7 cellular contexts compared by ENCODE assay signal in genomic region chr4:81844717-81845116, GRCh38.
DNase-seq lines count a peak whose midpoint lies in the region; ATAC-seq, FAIRE-seq and TF ChIP-seq lines count a peak whose summit lies in the region.

No MANE protein-coding gene starts in this region.

- FAIRE-seq in K562 (lab: Jason Lieb, UNC): peak; percentile 89

- 0% methylated on average over 3 of the region's 3 CpGs for WGBS in K562 (ENCODE audit: insufficient coverage, low coverage, missing lambda C conversion rate)
- WGBS in iPS DF 6.9 (ENCODE audit: insufficient coverage, insufficient read length): no CpG with 5 or more reads among the region's 3 CpGs
- 0 to 1% (median 1%) methylated on average over 3 of the region's 3 CpGs for WGBS in spleen, 5 donors

- no peak for TF ChIP-seq EP300 in K562 (IDR thresholded peaks at IDR 0.05; ENCODE audit: low read length)

- peak; percentile 91 to 92 for TF ChIP-seq RAD21 in K562 (CRISPR knock-in tag; conservative IDR thresholded peaks at IDR 0.05 in 1 of 2, IDR thresholded peaks at IDR 0.05 in 1 of 2)

- H3K4me1 ChIP-seq in K562 (replicated peaks in 1 of 2; ENCODE audit: control insufficient read depth in 2 of 2, insufficient read depth in 2 of 2, low read length in 2 of 2): peaks cover 0 to 11% of the 10 kb centered on the region in 2 experiments; a peak in 2 of 5 replicates
- H3K4me1 ChIP-seq in iPS DF 6.9 (ENCODE audit: control insufficient read depth, insufficient read depth, low read length): no peaks in the 10 kb centered on the region
- H3K4me1 ChIP-seq in spleen: peaks cover 0 to 7% (median 0%) of the 10 kb centered on the region in 6 donors

- H4K20me1 ChIP-seq in K562 (replicated peaks; ENCODE audit: control insufficient read depth, insufficient read depth, low read length): no peaks in the 10 kb centered on the region

- BruUV-seq in K562 (replicated peaks; lab: Mats Ljungman, UMichigan): no TSS peak

- H3K9me3 ChIP-seq in K562 (replicated peaks; ENCODE audit: control insufficient read depth, insufficient read depth, low read depth, low read length) (no peaks in the 10 kb centered on the region), iPS DF 6.9 (ENCODE audit: control insufficient read depth, insufficient read depth, low read length) (no peaks in the 10 kb centered on the region), spleen (no peaks in the 10 kb centered on the region)

- intact Hi-C loops in K562 (cut with micrococcal nuclease): loop anchor here (1.0 kb wide), 4 partner anchors 129 to 438 kb away; no protein-coding TSS in a partner anchor
- intact Hi-C loops in spleen (cut with DNase I; ENCODE audit: low total_unique reads): loop anchor here (5.0 to 10.0 kb wide), 4 partner anchors 360 to 437 kb away; no protein-coding TSS in a partner anchor

- DNase-seq in NCI-H187 treated with DMSO at 0.1 percent for 48 hours (lab: John Stamatoyannopoulos, UW) (peak; percentile 78), T-helper 22 cell (ENCODE audit: low read depth) (peak; percentile 24), K562 (ENCODE audit: extremely low read depth in 1 of 4, low spot score in 3 of 4) (peak; percentile 56 to 82 (median 68)), iPS DF 6.9 (ENCODE audit: low read depth, low spot score) (peak; percentile 57), spleen (no peak)

- POLR2A ChIA-PET in K562 (lab: Yijun Ruan, JAX): interaction anchor here (0.6 kb wide), 1 partner anchor 236 kb away, joined by 3 read pairs; no protein-coding TSS in a partner anchor

- H3K36me3 ChIP-seq in K562 (ENCODE audit: control insufficient read depth, insufficient read depth, low read length): no peaks in the 10 kb centered on the region
- no peaks in the 10 kb centered on the region for H3K36me3 ChIP-seq in iPS DF 6.9 (ENCODE audit: control insufficient read depth, insufficient read depth, low read length)
- no peaks in the 10 kb centered on the region for H3K36me3 ChIP-seq in spleen

- H3K27ac ChIP-seq in K562 (ENCODE audit: extremely low read depth, low read depth, low read length) (no peak overlapping the region), iPS DF 6.9 (ENCODE audit: low read length) (no peak overlapping the region), spleen (no peak overlapping the region)

- H3K27me3 ChIP-seq in K562 (ENCODE audit: control insufficient read depth in 2 of 2, insufficient read depth in 2 of 2, low read length in 2 of 2) (peaks cover 0 to 8% of the 10 kb centered on the region in 2 experiments; a peak in 2 of 5 replicates), iPS DF 6.9 (ENCODE audit: control insufficient read depth, insufficient read depth, low read length) (no peaks in the 10 kb centered on the region), spleen (replicated peaks in 1 of 7) (no peaks in the 10 kb centered on the region)

- no peak overlapping the region for H3K4me2 ChIP-seq in K562 (ENCODE audit: insufficient read depth, low read length)

- H3K9ac ChIP-seq in K562 (ENCODE audit: insufficient read depth in 1 of 2, low read depth in 2 of 2, low read length in 2 of 2): no peak overlapping the region

- TF ChIP-seq POLR2A in K562 (conservative IDR thresholded peaks at IDR 0.05) (no peak), spleen (IDR thresholded peaks at IDR 0.05) (no peak)

- H3K4me3 ChIP-seq in K562 (no peak overlapping the region), iPS DF 6.9 (ENCODE audit: low read length) (no peak overlapping the region), spleen (no peak overlapping the region)

- TF ChIP-seq CTCF in K562 (IDR thresholded peaks at IDR 0.05 in 2 of 3, conservative IDR thresholded peaks at IDR 0.05 in 1 of 3; ENCODE audit: insufficient read depth in 2 of 3, low read depth in 1 of 3, low read length in 3 of 3): peak; percentile 63 to 90 (median 84)
- TF ChIP-seq CTCF in spleen (IDR thresholded peaks at IDR 0.05 in 8 of 11, conservative IDR thresholded peaks at IDR 0.05 in 3 of 11): peak; percentile 61 to 88 (median 81)

- ATAC-seq in GM18499 (IDR thresholded peaks at IDR 0.05; ENCODE audit: insufficient read depth, unreplicated experiment) (peak; percentile 84), HG02981 (IDR thresholded peaks at IDR 0.05; ENCODE audit: unreplicated experiment) (peak; percentile 80), K562 (peak; percentile 99)

- in situ Hi-C loops in K562 (cut with MboI): loop anchor here (5.0 kb wide), 1 partner anchor 377 kb away; no protein-coding TSS in a partner anchor

- no peaks in the 10 kb centered on the region for H3K9me1 ChIP-seq in K562 (ENCODE audit: control insufficient read depth, insufficient read depth, low read length)

- CTCF ChIA-PET in K562 (lab: Yijun Ruan, JAX; ENCODE audit: low intra/inter-chr PET ratio): interaction anchor here (1.0 to 2.2 kb wide), 3 partner anchors 130 to 439 kb away, joined by 4 to 31 read pairs (median 24); no protein-coding TSS in a partner anchor

- H3K79me2 ChIP-seq in K562 (ENCODE audit: control insufficient read depth, insufficient read depth, low read length): no peaks in the 10 kb centered on the region

- 0 out of 2 replicates have a peak overlapping the region, but pooled peaks have one; percentile 11 for H2AFZ ChIP-seq in K562 (ENCODE audit: low read depth, low read length)

TF ChIP-seq in K562, 482 proteins besides CTCF, POLR2A, EP300 and RAD21 (continues in another document):
- TF ChIP-seq ILF3 (IDR thresholded peaks at IDR 0.05; ENCODE audit: borderline replicate concordance) (no peak), RB1 (IDR thresholded peaks at IDR 0.05; ENCODE audit: low read depth) (no peak), DEAF1 (CRISPR knock-in tag; IDR thresholded peaks at IDR 0.05) (peak; percentile 85), ZNF197 (CRISPR knock-in tag; IDR thresholded peaks at IDR 0.05; ENCODE audit: low read depth) (0 out of 2 replicates have a peak, but pooled peaks have one; percentile 6), SOX6 (IDR thresholded peaks at IDR 0.05) (peak; percentile 67), ARID3A (IDR thresholded peaks at IDR 0.05; ENCODE audit: borderline replicate concordance, low read depth, low read length) (peak; percentile 76), C11orf30 (IDR thresholded peaks at IDR 0.05; ENCODE audit: low read depth) (peak; percentile 90), ESRRA (IDR thresholded peaks at IDR 0.05; ENCODE audit: borderline replicate concordance, low read depth) (0 out of 2 replicates have a peak, but pooled peaks have one; percentile 13), LCOR (CRISPR knock-in tag; IDR thresholded peaks at IDR 0.05) (no peak), FOXK1 (CRISPR knock-in tag; IDR thresholded peaks at IDR 0.05; ENCODE audit: borderline replicate concordance) (no peak), ZNF395 (CRISPR knock-in tag; IDR thresholded peaks at IDR 0.05) (no peak), ARNT (IDR thresholded peaks at IDR 0.05) (peak in 1 of 2 experiments; percentile 29; a peak in 1 of 4 replicates), MAFF (IDR thresholded peaks at IDR 0.05; ENCODE audit: low read length) (peak; percentile 82), MAFK (IDR thresholded peaks at IDR 0.05; ENCODE audit: low read length) (peak; percentile 80), ARID2 (IDR thresholded peaks at IDR 0.05) (0 out of 2 replicates have a peak, but pooled peaks have one; percentile 33), NFE2L1 (tag; IDR thresholded peaks at IDR 0.05; ENCODE audit: borderline replicate concordance, low read depth) (peak; percentile 65)
